In genomic region chr19:16722591-16722990, GRCh38 we compare ENCODE assay signal across 30 cellular contexts. TPM values are rescaled to one million over a fixed set of nuclear protein-coding genes. Genes with fewer than 3 reads are reported as not detected.
"Had no signal": no experiment of that assay in that cellular context is flagged by ENCODE, and none has a peak within 500 bp of the region (broad histone marks: within the 10 kb centered on the region; RNA-seq: fewer than 3 reads in every experiment).

No MANE protein-coding gene starts in this region.

- H3K9me3 Mint-ChIP-seq: activated CD4-positive, alpha-beta T cell treated with anti-CD3 and anti-CD28 coated beads, Interleukin-2, amount 10 ng/mL, durations not matched to agents 7 days and 5 days; activated naive CD4-positive, alpha-beta T cell treated with anti-CD3 and anti-CD28 coated beads, Interleukin-2, amount 10 ng/mL, durations not matched to agents 7 days and 5 days; activated naive CD8-positive, alpha-beta T cell treated with anti-CD3 and anti-CD28 coated beads, Interleukin-2, amount 50 U/mL, for 24 hours; activated T-cell treated with anti-CD3 and anti-CD28 coated beads, Interleukin-2, amount 50 U/mL, for 4 hours; activated T-helper 1 cell treated with anti-CD3 and anti-CD28 coated beads, Interleukin-12 subunit alpha, Interleukin-12 subunit beta, Interleukin-2, Interleukin-4 antibody, amounts not matched to agents 30 ng/mL and 10 ng/mL and 1 ng/mL, durations not matched to agents 14 hours and 24 hours and 36 hours; central memory CD8-positive, alpha-beta T cell had no signal

- ATAC-seq: activated CD8-positive, alpha-beta T cell treated with anti-CD3 and anti-CD28 coated beads, Interleukin-2, amount 10 ng/mL, durations not matched to agents 7 days and 5 days; activated naive CD8-positive, alpha-beta T cell treated with anti-CD3 and anti-CD28 coated beads, Interleukin-2, amount 50 U/mL, for 24 hours; activated T-cell treated with anti-CD3 and anti-CD28 coated beads, Interleukin-2, amount 50 U/mL, for 4 hours; PC-3 had no signal

- H3K4me1 Mint-ChIP-seq: activated CD4-positive, alpha-beta T cell treated with anti-CD3 and anti-CD28 coated beads, Interleukin-2, amount 10 ng/mL, durations not matched to agents 7 days and 5 days had no signal

- H3K27ac ChIP-seq: WERI-Rb-1 had no signal

- FAIRE-seq: RCC 7860 had no signal

- DNase-seq: activated CD4-positive, alpha-beta T cell treated with anti-CD3 and anti-CD28 coated beads, Interleukin-2, amount 10 ng/mL, durations not matched to agents 7 days and 5 days; activated CD4-positive, alpha-beta T cell treated with anti-CD3 and anti-CD28 coated beads, Interleukin-2, amount 50 U/mL, for 48 hours; activated CD8-positive, alpha-beta T cell treated with anti-CD3 and anti-CD28 coated beads, Interleukin-2, amount 10 ng/mL, durations not matched to agents 7 days and 5 days; activated gamma-delta T cell treated with Interleukin-2 at 50 U/mL for 16 hours; activated naive CD4-positive, alpha-beta T cell treated with anti-CD3 and anti-CD28 coated beads, Interleukin-2, amount 10 ng/mL, durations not matched to agents 7 days and 5 days; activated naive CD8-positive, alpha-beta T cell treated with anti-CD3 and anti-CD28 coated beads, Interleukin-2, amount 50 U/mL, for 24 hours; activated T-cell treated with anti-CD3 and anti-CD28 coated beads for 4 hours; activated T-cell treated with anti-CD3 and anti-CD28 coated beads, Interleukin-2, amount 50 U/mL, for 4 hours; anterior cingulate cortex; NCI-H1105 treated with DMSO at 0.1 percent for 48 hours; NCI-H1436; NCI-H1694; NCI-H1930; NCI-H510A; NCI-H526; NCI-H748 treated with DMSO at 0.1 percent for 48 hours; NK-92 treated with Interleukin-12 subunit alpha and Interleukin-12 subunit beta, amount 100 ng/mL, for 24 hours; PC-3; Right ventricle myocardium superior; SW 1271; T-helper 1 cell; T-helper 2 cell; T-helper 9 cell; WERI-Rb-1 had no signal

- H3K27me3 Mint-ChIP-seq: activated CD4-positive, alpha-beta T cell treated with anti-CD3 and anti-CD28 coated beads, Interleukin-2, amount 10 ng/mL, durations not matched to agents 7 days and 5 days; activated naive CD4-positive, alpha-beta T cell treated with anti-CD3 and anti-CD28 coated beads, Interleukin-2, amount 10 ng/mL, durations not matched to agents 7 days and 5 days; central memory CD8-positive, alpha-beta T cell had no signal

- H3K4me3 Mint-ChIP-seq: activated CD4-positive, alpha-beta T cell treated with anti-CD3 and anti-CD28 coated beads, Interleukin-2, amount 10 ng/mL, durations not matched to agents 7 days and 5 days; activated CD8-positive, alpha-beta T cell treated with anti-CD3 and anti-CD28 coated beads, Interleukin-2, amount 10 ng/mL, durations not matched to agents 7 days and 5 days; activated naive CD4-positive, alpha-beta T cell treated with anti-CD3 and anti-CD28 coated beads, Interleukin-2, amount 10 ng/mL, durations not matched to agents 7 days and 5 days; activated naive CD8-positive, alpha-beta T cell; activated naive CD8-positive, alpha-beta T cell treated with anti-CD3 and anti-CD28 coated beads, Interleukin-2, amount 50 U/mL, for 24 hours; activated T-cell treated with anti-CD3 and anti-CD28 coated beads, Interleukin-2, amount 50 U/mL, for 4 hours; activated T-helper 1 cell treated with anti-CD3 and anti-CD28 coated beads, Interleukin-12 subunit alpha, Interleukin-12 subunit beta, Interleukin-2, Interleukin-4 antibody, amounts not matched to agents 30 ng/mL and 10 ng/mL and 1 ng/mL, durations not matched to agents 14 hours and 24 hours and 36 hours; central memory CD8-positive, alpha-beta T cell had no signal

- H3K27ac Mint-ChIP-seq: activated CD4-positive, alpha-beta T cell treated with anti-CD3 and anti-CD28 coated beads, Interleukin-2, amount 10 ng/mL, durations not matched to agents 7 days and 5 days; activated CD8-positive, alpha-beta T cell treated with anti-CD3 and anti-CD28 coated beads, Interleukin-2, amount 10 ng/mL, durations not matched to agents 7 days and 5 days; activated naive CD4-positive, alpha-beta T cell treated with anti-CD3 and anti-CD28 coated beads, Interleukin-2, amount 10 ng/mL, durations not matched to agents 7 days and 5 days; activated naive CD8-positive, alpha-beta T cell; activated naive CD8-positive, alpha-beta T cell treated with anti-CD3 and anti-CD28 coated beads, Interleukin-2, amount 50 U/mL, for 24 hours; activated T-helper 1 cell treated with anti-CD3 and anti-CD28 coated beads, Interleukin-12 subunit alpha, Interleukin-12 subunit beta, Interleukin-2, Interleukin-4 antibody, amounts not matched to agents 30 ng/mL and 10 ng/mL and 1 ng/mL, durations not matched to agents 14 hours and 24 hours and 36 hours had no signal

- H3K36me3 Mint-ChIP-seq: activated naive CD4-positive, alpha-beta T cell treated with anti-CD3 and anti-CD28 coated beads, Interleukin-2, amount 10 ng/mL, durations not matched to agents 7 days and 5 days; activated naive CD8-positive, alpha-beta T cell; brain had no signal

- H3K36me3 ChIP-seq: WERI-Rb-1 had no signal

RNA-seq across cellular contexts. Expression of gene NWD1, which starts 2.9 kb away (rescaled TPM):
- total RNA-seq: activated CD4-positive, alpha-beta T cell treated with anti-CD3 and anti-CD28 coated beads, Interleukin-2, amount 10 ng/mL, durations not matched to agents 7 days and 5 days; activated CD8-positive, alpha-beta T cell treated with anti-CD3 and anti-CD28 coated beads, Interleukin-2, amount 10 ng/mL, durations not matched to agents 7 days and 5 days; activated T-cell treated with anti-CD3 and anti-CD28 coated beads, Interleukin-2, amount 50 U/mL, for 4 hours; activated T-helper 1 cell treated with anti-CD3 and anti-CD28 coated beads, Interleukin-12 subunit alpha, Interleukin-12 subunit beta, Interleukin-2, Interleukin-4 antibody, amounts not matched to agents 30 ng/mL and 10 ng/mL and 1 ng/mL, durations not matched to agents 14 hours and 24 hours and 36 hours; chondrocyte; Right ventricle myocardium superior had no signal
